In genomic region chr7:139421123-139421522, GRCh38 we compare ENCODE assay signal across 21 cellular contexts.
DNase-seq lines count a peak whose midpoint lies in the region; ATAC-seq, FAIRE-seq and TF ChIP-seq lines count a peak whose summit lies in the region.
"Had no signal": no experiment of that assay in that cellular context is flagged by ENCODE, and none has a peak within 500 bp of the region (broad histone marks: within the 10 kb centered on the region; RNA-seq: fewer than 3 reads in every experiment).

No MANE protein-coding gene starts in this region.

- no peak overlapping the region for H3K23ac ChIP-seq in mesenchymal stem cell (ENCODE audit: low read length in 2 of 2)

- no peaks in the 10 kb centered on the region for H3K4me1 ChIP-seq in K562 (replicated peaks in 1 of 2; ENCODE audit: control insufficient read depth in 2 of 2, insufficient read depth in 2 of 2, low read length in 2 of 2)
- H3K4me1 ChIP-seq in mesenchymal stem cell (ENCODE audit: control insufficient read depth, insufficient read depth, low read depth, low read length), result no peaks in the 10 kb centered on the region
- H3K4me1 ChIP-seq: A549 had no signal

- H3K36me3 ChIP-seq in K562 (ENCODE audit: control insufficient read depth, insufficient read depth, low read length), result peaks cover 90% of the 10 kb centered on the region
- peaks cover 27 to 86% of the 10 kb centered on the region in 2 experiments for H3K36me3 ChIP-seq in mesenchymal stem cell (ENCODE audit: control insufficient read depth in 1 of 2, insufficient read depth in 2 of 2, low read depth in 1 of 2, low read length in 2 of 2)

- POLR2A ChIA-PET in K562 (lab: Yijun Ruan, JAX), result interaction anchor here (1.1 kb wide), 1 partner anchor 17 kb away, joined by 3 read pairs; no protein-coding TSS in a partner anchor

- H3K27me3 Mint-ChIP-seq in activated naive CD4-positive, alpha-beta T cell treated with anti-CD3 and anti-CD28 coated beads for 36 hours (ENCODE audit: low read depth), result no peaks in the 10 kb centered on the region

- H3K27me3 ChIP-seq in K562 (ENCODE audit: control insufficient read depth in 2 of 2, insufficient read depth in 2 of 2, low read length in 2 of 2) (no peaks in the 10 kb centered on the region), mesenchymal stem cell (ENCODE audit: control insufficient read depth in 1 of 2, insufficient read depth in 1 of 2, low read length in 2 of 2) (no peaks in the 10 kb centered on the region)

- H3K4me3 ChIP-seq in K562, result no peak overlapping the region
- no peak overlapping the region for H3K4me3 ChIP-seq in mesenchymal stem cell (ENCODE audit: insufficient read depth in 1 of 2, low read depth in 1 of 2, low read length in 2 of 2)
- H3K4me3 ChIP-seq: A549, GM23248 had no signal

- TF ChIP-seq EP300 in K562 (IDR thresholded peaks at IDR 0.05; ENCODE audit: low read length), result no peak

- H3K4me2 ChIP-seq in K562 (ENCODE audit: insufficient read depth, low read length) (no peak overlapping the region), mesenchymal stem cell (ENCODE audit: low read length, poor library complexity, severe bottlenecking) (no peak overlapping the region)
- H3K4me2 ChIP-seq: A549 had no signal

- H3K9me3 Mint-ChIP-seq in activated naive CD4-positive, alpha-beta T cell treated with anti-CD3 and anti-CD28 coated beads for 36 hours, result no peaks in the 10 kb centered on the region
- no peaks in the 10 kb centered on the region for H3K9me3 Mint-ChIP-seq in activated naive CD4-positive, alpha-beta T cell treated with anti-CD3 and anti-CD28 coated beads, Interleukin-2, amount 50 U/mL, for 72 hours
- H3K9me3 Mint-ChIP-seq: CD8-positive, alpha-beta T cell had no signal

- no peak for TF ChIP-seq POLR2A in K562 (conservative IDR thresholded peaks at IDR 0.05)

- no peak overlapping the region for H2BK12ac ChIP-seq in mesenchymal stem cell (ENCODE audit: low read length in 2 of 2)

- peak overlapping the region; percentile 31 for H2BK5ac ChIP-seq in mesenchymal stem cell (ENCODE audit: low read depth, low read length, poor library complexity, severe bottlenecking)

- no peak overlapping the region for H4K8ac ChIP-seq in mesenchymal stem cell (ENCODE audit: low read length)

- no peak for ATAC-seq in activated naive CD4-positive, alpha-beta T cell treated with anti-CD3 and anti-CD28 coated beads, Interleukin-2, amount 50 U/mL, for 72 hours
- no peak for ATAC-seq in K562
- ATAC-seq: A549; CD8-positive, alpha-beta T cell; HCT116 had no signal

- H4K20me1 ChIP-seq in K562 (replicated peaks; ENCODE audit: control insufficient read depth, insufficient read depth, low read length), result no peaks in the 10 kb centered on the region

- no peak overlapping the region for H2BK120ac ChIP-seq in mesenchymal stem cell (ENCODE audit: low read depth, low read length)

- H3K4me3 Mint-ChIP-seq in activated naive CD4-positive, alpha-beta T cell treated with anti-CD3 and anti-CD28 coated beads for 36 hours, result no peak overlapping the region
- H3K4me3 Mint-ChIP-seq: CD14-positive monocyte; CD8-positive, alpha-beta T cell had no signal

- H3K9ac ChIP-seq in K562 (ENCODE audit: insufficient read depth in 1 of 2, low read depth in 2 of 2, low read length in 2 of 2) (no peak overlapping the region), mesenchymal stem cell (ENCODE audit: low read length) (no peak overlapping the region)
- H3K9ac ChIP-seq: GM23248 had no signal

- H3K4me1 Mint-ChIP-seq in activated naive CD4-positive, alpha-beta T cell treated with anti-CD3 and anti-CD28 coated beads for 36 hours (ENCODE audit: low read depth), result no peaks in the 10 kb centered on the region
- H3K4me1 Mint-ChIP-seq: CD14-positive monocyte had no signal

- TF ChIP-seq CTCF in 22Rv1 (IDR thresholded peaks at IDR 0.05) (no peak), K562 (IDR thresholded peaks at IDR 0.05 in 2 of 3, conservative IDR thresholded peaks at IDR 0.05 in 1 of 3; ENCODE audit: insufficient read depth in 2 of 3, low read depth in 1 of 3, low read length in 3 of 3) (no peak)

- no TSS peak for BruUV-seq in K562 (replicated peaks; lab: Mats Ljungman, UMichigan)

- no peak for FAIRE-seq in K562 (lab: Jason Lieb, UNC)
- FAIRE-seq: A549, D721Med, G401.6, GM12891, H54 had no signal

- H3K79me2 ChIP-seq in K562 (ENCODE audit: control insufficient read depth, insufficient read depth, low read length), result no peaks in the 10 kb centered on the region; the same call in 2 of the 3 replicates

- WGBS in K562 (ENCODE audit: insufficient coverage, low coverage, missing lambda C conversion rate), result 36% methylated on average over 1 of the region's 1 CpG
- WGBS in mesenchymal stem cell, result 0% methylated on average over 1 of the region's 1 CpG

- CTCF ChIA-PET in activated naive CD4-positive, alpha-beta T cell treated with anti-CD3 and anti-CD28 coated beads for 36 hours (lab: Charles Lee), result interaction anchor here (3.5 kb wide), 1 partner anchor 13 kb away, joined by 21 read pairs; no protein-coding TSS in a partner anchor
- CTCF ChIA-PET in K562 (lab: Yijun Ruan, JAX; ENCODE audit: low intra/inter-chr PET ratio), result no interaction called here

- peaks cover 36% of the 10 kb centered on the region for H3K36me3 Mint-ChIP-seq in activated naive CD4-positive, alpha-beta T cell treated with anti-CD3 and anti-CD28 coated beads for 36 hours (ENCODE audit: low read depth)
- peaks cover 16 to 18% of the 10 kb centered on the region in 2 donors for H3K36me3 Mint-ChIP-seq in activated naive CD4-positive, alpha-beta T cell treated with anti-CD3 and anti-CD28 coated beads, Interleukin-2, amount 50 U/mL, for 72 hours

- H3K27ac Mint-ChIP-seq in activated naive CD4-positive, alpha-beta T cell treated with anti-CD3 and anti-CD28 coated beads for 36 hours, result peak overlapping the region; percentile 8
- no peak overlapping the region for H3K27ac Mint-ChIP-seq in activated naive CD4-positive, alpha-beta T cell treated with anti-CD3 and anti-CD28 coated beads, Interleukin-2, amount 50 U/mL, for 72 hours
- H3K27ac Mint-ChIP-seq: CD8-positive, alpha-beta T cell had no signal

- peaks cover 19% of the 10 kb centered on the region for H3K79me1 ChIP-seq in mesenchymal stem cell (replicated peaks; ENCODE audit: low read length, poor library complexity, severe bottlenecking)

- intact Hi-C loops in activated naive CD4-positive, alpha-beta T cell treated with anti-CD3 and anti-CD28 coated beads for 36 hours (cut with micrococcal nuclease), result no loop called here
- intact Hi-C loops in K562 (cut with micrococcal nuclease), result no loop called here

- no peak overlapping the region for H3K14ac ChIP-seq in mesenchymal stem cell (ENCODE audit: low read length in 2 of 2)

- H3K9me3 ChIP-seq in K562 (replicated peaks; ENCODE audit: control insufficient read depth, insufficient read depth, low read depth, low read length) (no peaks in the 10 kb centered on the region), mesenchymal stem cell (ENCODE audit: control insufficient read depth, low read length) (no peaks in the 10 kb centered on the region)
- H3K9me3 ChIP-seq: A549 had no signal

- no peak for DNase-seq in activated naive CD4-positive, alpha-beta T cell treated with anti-CD3 and anti-CD28 coated beads for 36 hours
- DNase-seq in activated naive CD4-positive, alpha-beta T cell treated with anti-CD3 and anti-CD28 coated beads, Interleukin-2, amount 50 U/mL, for 72 hours (ENCODE audit: low spot score in 2 of 2), result no peak
- DNase-seq in K562 (ENCODE audit: extremely low read depth in 1 of 4, low spot score in 3 of 4) (no peak), mesenchymal stem cell (no peak), SW 1271 (lab: John Stamatoyannopoulos, UW) (no peak)
- DNase-seq in activated CD8-positive, alpha-beta memory T cell treated with anti-CD3 and anti-CD28 coated beads, Interleukin-2, amount 50 U/mL, for 4 hours, result no peak
- DNase-seq: CD8-positive, alpha-beta T cell; COR-L47; DMS153; DMS79 treated with DMSO at 0.1 percent for 48 hours; EL; GM23248 had no signal

- H2AFZ ChIP-seq in K562 (ENCODE audit: low read depth, low read length) (no peak overlapping the region), mesenchymal stem cell (ENCODE audit: low read depth, low read length) (no peak overlapping the region)
- H2AFZ ChIP-seq: GM23248 had no signal

- H3K27ac ChIP-seq in 22Rv1, result peak overlapping the region; percentile 9; the same call in 1 of the 2 replicates
- H3K27ac ChIP-seq in K562 (ENCODE audit: extremely low read depth, low read depth, low read length), result no peak overlapping the region
- H3K27ac ChIP-seq in mesenchymal stem cell (ENCODE audit: low read length, poor library complexity, severe bottlenecking), result no peak overlapping the region
- H3K27ac ChIP-seq: A549, GM23248, HL-60 had no signal

- in situ Hi-C loops in K562 (cut with MboI), result no loop called here

- TF ChIP-seq RAD21 in K562 (CRISPR knock-in tag; conservative IDR thresholded peaks at IDR 0.05 in 1 of 2, IDR thresholded peaks at IDR 0.05 in 1 of 2), result no peak

- H4K91ac ChIP-seq in mesenchymal stem cell (ENCODE audit: low read length), result no peak overlapping the region

- no peak overlapping the region for H3K4ac ChIP-seq in mesenchymal stem cell (ENCODE audit: low read depth in 1 of 2, low read length in 2 of 2)

- no peak overlapping the region for H2AK5ac ChIP-seq in mesenchymal stem cell (ENCODE audit: low read length, severe bottlenecking)

- H3K9me1 ChIP-seq in K562 (ENCODE audit: control insufficient read depth, insufficient read depth, low read length), result no peaks in the 10 kb centered on the region

- H3K18ac ChIP-seq in mesenchymal stem cell (ENCODE audit: low read depth in 1 of 2, low read length in 2 of 2), result no peak overlapping the region

- no peak overlapping the region for H2BK15ac ChIP-seq in mesenchymal stem cell (ENCODE audit: low read depth, poor library complexity, severe bottlenecking)

TF ChIP-seq in K562, 482 proteins besides CTCF, POLR2A, EP300 and RAD21 (continues in another document):
- peak; percentile 47 for TF ChIP-seq C11orf30 (IDR thresholded peaks at IDR 0.05; ENCODE audit: low read depth)
